Comparison of ENCODE assay signal across 1 cellular context in the genomic region with DNA sequence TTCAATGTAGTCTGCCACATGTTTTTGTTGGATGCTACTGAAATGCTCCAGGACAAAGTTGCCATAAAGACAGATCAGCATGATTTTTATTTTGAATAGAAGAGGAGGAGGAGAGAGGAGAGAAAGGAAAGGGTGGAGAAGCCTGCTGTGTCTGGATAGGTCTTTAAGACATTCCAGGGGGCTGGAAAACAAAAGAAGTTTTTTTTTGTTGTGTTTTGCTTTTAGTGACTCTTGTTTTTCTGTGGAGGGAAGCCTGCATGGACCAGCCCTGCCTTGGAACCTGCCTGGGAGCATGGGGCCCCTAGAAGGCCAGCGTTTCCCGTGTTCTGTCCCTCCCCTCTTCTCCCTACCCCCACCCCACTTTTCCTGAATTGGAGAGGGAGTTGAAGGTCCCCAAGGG.
TF ChIP-seq lines count a peak whose summit lies in the region.

No MANE protein-coding gene starts in this region.

TF ChIP-seq in neural cell, 6 proteins besides CTCF, POLR2A, EP300 and RAD21 (continued from another document):
- TF ChIP-seq, protein P1, sequence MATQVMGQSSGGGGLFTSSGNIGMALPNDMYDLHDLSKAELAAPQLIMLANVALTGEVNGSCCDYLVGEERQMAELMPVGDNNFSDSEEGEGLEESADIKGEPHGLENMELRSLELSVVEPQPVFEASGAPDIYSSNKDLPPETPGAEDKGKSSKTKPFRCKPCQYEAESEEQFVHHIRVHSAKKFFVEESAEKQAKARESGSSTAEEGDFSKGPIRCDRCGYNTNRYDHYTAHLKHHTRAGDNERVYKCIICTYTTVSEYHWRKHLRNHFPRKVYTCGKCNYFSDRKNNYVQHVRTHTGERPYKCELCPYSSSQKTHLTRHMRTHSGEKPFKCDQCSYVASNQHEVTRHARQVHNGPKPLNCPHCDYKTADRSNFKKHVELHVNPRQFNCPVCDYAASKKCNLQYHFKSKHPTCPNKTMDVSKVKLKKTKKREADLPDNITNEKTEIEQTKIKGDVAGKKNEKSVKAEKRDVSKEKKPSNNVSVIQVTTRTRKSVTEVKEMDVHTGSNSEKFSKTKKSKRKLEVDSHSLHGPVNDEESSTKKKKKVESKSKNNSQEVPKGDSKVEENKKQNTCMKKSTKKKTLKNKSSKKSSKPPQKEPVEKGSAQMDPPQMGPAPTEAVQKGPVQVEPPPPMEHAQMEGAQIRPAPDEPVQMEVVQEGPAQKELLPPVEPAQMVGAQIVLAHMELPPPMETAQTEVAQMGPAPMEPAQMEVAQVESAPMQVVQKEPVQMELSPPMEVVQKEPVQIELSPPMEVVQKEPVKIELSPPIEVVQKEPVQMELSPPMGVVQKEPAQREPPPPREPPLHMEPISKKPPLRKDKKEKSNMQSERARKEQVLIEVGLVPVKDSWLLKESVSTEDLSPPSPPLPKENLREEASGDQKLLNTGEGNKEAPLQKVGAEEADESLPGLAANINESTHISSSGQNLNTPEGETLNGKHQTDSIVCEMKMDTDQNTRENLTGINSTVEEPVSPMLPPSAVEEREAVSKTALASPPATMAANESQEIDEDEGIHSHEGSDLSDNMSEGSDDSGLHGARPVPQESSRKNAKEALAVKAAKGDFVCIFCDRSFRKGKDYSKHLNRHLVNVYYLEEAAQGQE (IDR thresholded peaks at IDR 0.05; ENCODE audit: borderline replicate concordance), result no peak
